Comparison of ENCODE assay signal across 24 cellular contexts in the genomic region with DNA sequence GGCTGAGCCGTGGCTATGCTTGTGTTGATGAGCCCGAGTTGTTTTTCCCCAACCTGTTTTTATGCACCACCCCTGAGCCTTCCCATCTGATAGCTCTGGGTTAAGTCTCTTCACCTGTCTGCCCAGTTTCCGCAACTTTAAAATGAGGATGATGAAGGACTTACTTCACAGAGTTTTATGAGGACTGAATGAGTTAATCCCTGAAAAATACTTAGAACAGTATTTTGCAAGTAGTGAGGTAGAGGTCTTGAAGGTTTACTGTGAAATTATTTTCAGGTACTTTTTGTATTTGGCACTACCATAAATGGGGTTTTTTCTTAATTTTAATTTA. TPM values are rescaled to one million over a fixed set of nuclear protein-coding genes. Genes with fewer than 3 reads are reported as not detected.
DNase-seq lines count a peak whose midpoint lies in the region; ATAC-seq and TF ChIP-seq lines count a peak whose summit lies in the region.
"Had no signal": no experiment of that assay in that cellular context is flagged by ENCODE, and none has a peak within 500 bp of the region (broad histone marks: within the 10 kb centered on the region; RNA-seq: fewer than 3 reads in every experiment).

No MANE protein-coding gene starts in this region.

- peak overlapping the region in 2 of 3 donors; percentile 5 to 9 for H3K4me3 ChIP-seq in right lobe of liver
- H3K4me3 ChIP-seq: K562, PC-9 had no signal

- H3K9me3 ChIP-seq in right lobe of liver: no peaks in the 10 kb centered on the region
- H3K9me3 ChIP-seq: BE2C, Caco-2, SK-N-SH had no signal

- no peak for ATAC-seq in right lobe of liver
- ATAC-seq: K562, T-cell had no signal

- intact Hi-C loops in CD14-positive monocyte (cut with micrococcal nuclease): loop anchor here (5.0 kb wide), 1 partner anchor 51 kb away; the partner anchor contains the start of gene OSBPL2 (in 2 of the 2)
- intact Hi-C loops in activated T-helper 2 cell treated with anti-CD3 and anti-CD28 coated beads, Interferon-gamma antibody, Interleukin-2, Interleukin-4, amounts not matched to agents 10 μg/mL and 5 μg/mL and 100 μg/mL, durations not matched to agents 14 hours and 24 hours and 36 hours (cut with micrococcal nuclease): no loop called here
- intact Hi-C loops in right lobe of liver (cut with DNase I): no loop called here

- TF ChIP-seq CTCF in CD14-positive monocyte (IDR thresholded peaks at IDR 0.05) (no peak), right lobe of liver (IDR thresholded peaks at IDR 0.05) (no peak)

- H3K9me3 Mint-ChIP-seq in CD14-positive monocyte (no peaks in the 10 kb centered on the region), IgD-negative memory B cell (peaks cover 0 to 1% (median 0%) of the 10 kb centered on the region in 3 donors)
- H3K9me3 Mint-ChIP-seq in activated T-helper 2 cell treated with anti-CD3 and anti-CD28 coated beads, Interferon-gamma antibody, Interleukin-2, Interleukin-4, amounts not matched to agents 10 μg/mL and 5 μg/mL and 100 μg/mL, durations not matched to agents 14 hours and 24 hours and 36 hours: no peaks in the 10 kb centered on the region
- H3K9me3 Mint-ChIP-seq: CD4-positive, CD25-positive, alpha-beta regulatory T cell; T-cell had no signal

- 78% methylated on average over 1 of the region's 3 CpGs for WGBS in right lobe of liver (ENCODE audit: insufficient coverage, low coverage, low lambda C conversion rate, missing lambda C conversion rate)

- H3K4me3 Mint-ChIP-seq in CD14-positive monocyte (peak overlapping the region; percentile 63 to 64), IgD-negative memory B cell (peak overlapping the region in 2 of 4 donors; percentile 50 to 58)
- H3K4me3 Mint-ChIP-seq in activated T-helper 2 cell treated with anti-CD3 and anti-CD28 coated beads, Interferon-gamma antibody, Interleukin-2, Interleukin-4, amounts not matched to agents 10 μg/mL and 5 μg/mL and 100 μg/mL, durations not matched to agents 14 hours and 24 hours and 36 hours (ENCODE audit: low read depth): peak overlapping the region; percentile 13
- H3K4me3 Mint-ChIP-seq: T-cell had no signal

- H3K27ac ChIP-seq in right lobe of liver: peak overlapping the region; percentile 54 to 77 (median 56)
- H3K27ac ChIP-seq: PC-9 had no signal

- no peaks in the 10 kb centered on the region for H3K27me3 ChIP-seq in right lobe of liver
- H3K27me3 ChIP-seq: BE2C had no signal

- no peak for TF ChIP-seq POLR2A in right lobe of liver (IDR thresholded peaks at IDR 0.05)

- no peak for DNase-seq in CD14-positive monocyte (ENCODE audit: low spot score)
- no peak for DNase-seq in activated T-helper 2 cell treated with anti-CD3 and anti-CD28 coated beads, Interferon-gamma antibody, Interleukin-2, Interleukin-4, amounts not matched to agents 10 μg/mL and 5 μg/mL and 100 μg/mL, durations not matched to agents 14 hours and 24 hours and 36 hours (ENCODE audit: low spot score)
- no peak for DNase-seq in right lobe of liver
- no peak for DNase-seq in NCI-H2107 (lab: John Stamatoyannopoulos, UW)
- no peak for DNase-seq in RKO (ENCODE audit: low spot score)
- no peak for DNase-seq in Kasumi-1 (lab: John Stamatoyannopoulos, UW)
- no peak for DNase-seq in NCI-H510A (lab: John Stamatoyannopoulos, UW)
- DNase-seq: BE2C; Caco-2; CD4-positive, CD25-positive, alpha-beta regulatory T cell; DMS 273 treated with DMSO at 0.1 percent for 48 hours; NCI-H1105; NCI-H2081 treated with DMSO at 0.1 percent for 48 hours; NCI-H446; NCI-H526 treated with DMSO at 0.1 percent for 48 hours; PC-9; SK-N-SH; T-cell had no signal

- H3K4me1 Mint-ChIP-seq in CD14-positive monocyte (peaks cover 43% of the 10 kb centered on the region), IgD-negative memory B cell (peaks cover 17 to 36% (median 31%) of the 10 kb centered on the region in 3 donors)
- H3K4me1 Mint-ChIP-seq in activated T-helper 2 cell treated with anti-CD3 and anti-CD28 coated beads, Interferon-gamma antibody, Interleukin-2, Interleukin-4, amounts not matched to agents 10 μg/mL and 5 μg/mL and 100 μg/mL, durations not matched to agents 14 hours and 24 hours and 36 hours (ENCODE audit: low read depth): peaks cover 24% of the 10 kb centered on the region

- H3K27me3 Mint-ChIP-seq in CD14-positive monocyte (ENCODE audit: low read depth in 3 of 3) (peaks cover 0 to 2% (median 1%) of the 10 kb centered on the region in 3 donors), IgD-negative memory B cell (no peaks in the 10 kb centered on the region)
- H3K27me3 Mint-ChIP-seq in activated T-helper 2 cell treated with anti-CD3 and anti-CD28 coated beads, Interferon-gamma antibody, Interleukin-2, Interleukin-4, amounts not matched to agents 10 μg/mL and 5 μg/mL and 100 μg/mL, durations not matched to agents 14 hours and 24 hours and 36 hours (ENCODE audit: low read depth): no peaks in the 10 kb centered on the region
- H3K27me3 Mint-ChIP-seq: CD4-positive, CD25-positive, alpha-beta regulatory T cell; T-cell had no signal

- H3K36me3 Mint-ChIP-seq in CD14-positive monocyte (peaks cover 12 to 24% of the 10 kb centered on the region in 2 donors), IgD-negative memory B cell (peaks cover 3% of the 10 kb centered on the region)
- H3K36me3 Mint-ChIP-seq in activated T-helper 2 cell treated with anti-CD3 and anti-CD28 coated beads, Interferon-gamma antibody, Interleukin-2, Interleukin-4, amounts not matched to agents 10 μg/mL and 5 μg/mL and 100 μg/mL, durations not matched to agents 14 hours and 24 hours and 36 hours (ENCODE audit: low read depth): peaks cover 20% of the 10 kb centered on the region

- H3K36me3 ChIP-seq in right lobe of liver: peaks cover 0 to 7% (median under 1%) of the 10 kb centered on the region in 4 donors

- peak overlapping the region in 6 of 7 donors; percentile 74 to 92 (median 84) for H3K27ac Mint-ChIP-seq in CD14-positive monocyte
- peak overlapping the region in 2 of 3 donors; percentile 2 to 59 for H3K27ac Mint-ChIP-seq in IgD-negative memory B cell
- H3K27ac Mint-ChIP-seq in activated T-helper 2 cell treated with anti-CD3 and anti-CD28 coated beads, Interferon-gamma antibody, Interleukin-2, Interleukin-4, amounts not matched to agents 10 μg/mL and 5 μg/mL and 100 μg/mL, durations not matched to agents 14 hours and 24 hours and 36 hours: no peak overlapping the region
- H3K27ac Mint-ChIP-seq: T-cell had no signal

- H3K4me1 ChIP-seq in right lobe of liver: peaks cover 0 to 54% (median 16%) of the 10 kb centered on the region in 4 donors
- H3K4me1 ChIP-seq: BE2C had no signal

RNA-seq across cellular contexts. Expression of gene MTG2, which starts 3.2 kb away (rescaled TPM):
- polyA plus RNA-seq in CD14-positive monocyte (10 to 100 TPM; 10.8 to 14.9 TPM), IgD-negative memory B cell (26.2 TPM)
- 34.0 and 40.2 TPM in 2 replicates for total RNA-seq in activated T-helper 2 cell treated with anti-CD3 and anti-CD28 coated beads, Interferon-gamma antibody, Interleukin-2, Interleukin-4, amounts not matched to agents 10 μg/mL and 5 μg/mL and 100 μg/mL, durations not matched to agents 14 hours and 24 hours and 36 hours
- 10 to 100 TPM; 27.0 to 45.6 (median 31.8) TPM for total RNA-seq in right lobe of liver

RNA-seq across cellular contexts. Expression of gene HRH3, which starts 34.0 kb away (rescaled TPM):
- polyA plus RNA-seq in CD14-positive monocyte (not detected), IgD-negative memory B cell (not detected)
- not detected in 2 replicates for total RNA-seq in activated T-helper 2 cell treated with anti-CD3 and anti-CD28 coated beads, Interferon-gamma antibody, Interleukin-2, Interleukin-4, amounts not matched to agents 10 μg/mL and 5 μg/mL and 100 μg/mL, durations not matched to agents 14 hours and 24 hours and 36 hours
- not detected for total RNA-seq in right lobe of liver
- total RNA-seq: A172; Caco-2; CD4-positive, CD25-positive, alpha-beta regulatory T cell; Daoy; H4; K562; PC-9; T-cell had no signal
- polyA plus RNA-seq: AG04450; CD4-positive, CD25-positive, alpha-beta regulatory T cell; K562 had no signal

RNA-seq across cellular contexts. Expression of gene SS18L1, which starts 42.5 kb away (rescaled TPM):
- polyA plus RNA-seq in CD14-positive monocyte: 1 to 10 TPM in 1 of 2 donors, under 1 TPM in 1; 0.75 to 1.1 TPM
- polyA plus RNA-seq in IgD-negative memory B cell: 1.4 TPM
- 26.0 and 30.7 TPM in 2 replicates for total RNA-seq in activated T-helper 2 cell treated with anti-CD3 and anti-CD28 coated beads, Interferon-gamma antibody, Interleukin-2, Interleukin-4, amounts not matched to agents 10 μg/mL and 5 μg/mL and 100 μg/mL, durations not matched to agents 14 hours and 24 hours and 36 hours
- total RNA-seq in right lobe of liver: 10 to 100 TPM; 14.1 to 26.5 (median 23.7) TPM

RNA-seq across cellular contexts. Expression of gene PSMA7, which starts 42.9 kb away (rescaled TPM):
- polyA plus RNA-seq in CD14-positive monocyte (100 to 1,000 TPM; 527 to 668 TPM), IgD-negative memory B cell (428 TPM)
- 405 and 434 TPM in 2 replicates for total RNA-seq in activated T-helper 2 cell treated with anti-CD3 and anti-CD28 coated beads, Interferon-gamma antibody, Interleukin-2, Interleukin-4, amounts not matched to agents 10 μg/mL and 5 μg/mL and 100 μg/mL, durations not matched to agents 14 hours and 24 hours and 36 hours
- total RNA-seq in right lobe of liver: 100 to 1,000 TPM; 108 to 268 (median 116) TPM

RNA-seq across cellular contexts. Expression of gene OSBPL2, which starts 52.3 kb away (rescaled TPM):
- polyA plus RNA-seq in CD14-positive monocyte (10 to 100 TPM; 12.9 to 17.9 TPM), IgD-negative memory B cell (25.6 TPM)
- total RNA-seq in activated T-helper 2 cell treated with anti-CD3 and anti-CD28 coated beads, Interferon-gamma antibody, Interleukin-2, Interleukin-4, amounts not matched to agents 10 μg/mL and 5 μg/mL and 100 μg/mL, durations not matched to agents 14 hours and 24 hours and 36 hours: 29.3 and 29.9 TPM in 2 replicates
- 10 to 100 TPM; 15.6 to 27.8 (median 21.2) TPM for total RNA-seq in right lobe of liver

Comparison
In these comparisons a context has a peak if more than half of its experiments do, and no peak if none do; other contexts are left out.
1. intact Hi-C loops: an anchor here in CD14-positive monocyte (5.0 kb wide); none called in activated T-helper 2 cell treated with anti-CD3 and anti-CD28 coated beads, Interferon-gamma antibody, Interleukin-2, Interleukin-4, amounts not matched to agents 10 μg/mL and 5 μg/mL and 100 μg/mL, durations not matched to agents 14 hours and 24 hours and 36 hours and right lobe of liver.